Comparison of ENCODE assay signal across 23 cellular contexts in the genomic region with DNA sequence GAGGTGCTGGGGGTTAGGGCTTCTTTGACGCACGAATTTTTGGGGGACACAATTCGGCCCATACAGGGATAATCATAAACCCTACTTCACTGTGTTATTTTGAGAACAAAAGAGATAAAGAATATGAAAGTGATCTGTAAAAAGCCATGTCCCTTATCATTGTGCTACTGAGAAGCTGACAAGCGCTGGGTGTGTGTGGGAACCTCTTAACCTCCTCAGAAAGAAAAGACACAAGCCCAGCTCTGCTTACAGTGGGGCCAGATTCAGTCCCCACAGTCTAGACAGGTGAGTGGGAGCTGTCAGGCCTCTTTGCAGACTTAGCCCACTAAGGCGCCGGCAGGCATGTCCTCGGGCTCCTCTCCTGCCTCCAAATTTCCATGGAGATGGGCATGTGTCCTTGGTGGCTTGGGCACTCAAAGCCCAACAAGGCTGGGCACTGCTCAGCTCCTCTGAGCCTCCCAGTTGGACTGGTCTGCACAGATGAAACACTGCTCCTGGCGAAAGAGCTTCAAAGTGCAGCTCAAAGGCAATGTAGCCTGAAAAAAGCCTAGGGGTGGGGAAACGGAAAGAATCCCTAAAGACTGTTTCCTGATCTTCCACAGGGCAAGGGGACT.
A peak's percentile ranks its signal among the peaks of the same experiment; 100 is the strongest.
DNase-seq lines count a peak whose midpoint lies in the region; ATAC-seq, FAIRE-seq and TF ChIP-seq lines count a peak whose summit lies in the region.
"Had no signal": no experiment of that assay in that cellular context is flagged by ENCODE, and none has a peak within 500 bp of the region (broad histone marks: within the 10 kb centered on the region; RNA-seq: fewer than 3 reads in every experiment).

No MANE protein-coding gene starts in this region.

- 72% methylated on average over 9 of the region's 9 CpGs for WGBS in right cardiac atrium
- WGBS in K562 (ENCODE audit: insufficient coverage, low coverage, missing lambda C conversion rate) = 0% methylated on average over 9 of the region's 9 CpGs
- WGBS in hepatocyte (ENCODE audit: low lambda C conversion rate, missing lambda C conversion rate) = 92% methylated on average over 9 of the region's 9 CpGs

- no peaks in the 10 kb centered on the region for H3K9me2 ChIP-seq in hepatocyte (replicated peaks; ENCODE audit: insufficient read depth)

- in situ Hi-C loops in K562 (cut with MboI) = no loop called here

- peaks cover 4% of the 10 kb centered on the region for H3K27me3 Mint-ChIP-seq in type B pancreatic cell
- H3K27me3 Mint-ChIP-seq: CD4-positive, alpha-beta T cell had no signal

- peak; percentile 45 to 48 for ATAC-seq in right cardiac atrium
- no peak for ATAC-seq in Right ventricle myocardium inferior
- ATAC-seq in K562 = peak; percentile 51; the same call in 2 of the 3 replicates
- no peak for ATAC-seq in GM18870 (IDR thresholded peaks at IDR 0.05; ENCODE audit: unreplicated experiment)
- ATAC-seq: GM23338 had no signal

- no peaks in the 10 kb centered on the region for H3K9me1 ChIP-seq in K562 (ENCODE audit: control insufficient read depth, insufficient read depth, low read length)

- no peaks in the 10 kb centered on the region for H3K4me1 Mint-ChIP-seq in type B pancreatic cell (ENCODE audit: unreplicated experiment)
- H3K4me1 Mint-ChIP-seq: GM23338 had no signal

- peaks cover 4% of the 10 kb centered on the region for H3K36me3 Mint-ChIP-seq in type B pancreatic cell

- H3K4me2 ChIP-seq in K562 (ENCODE audit: insufficient read depth, low read length) (no peak overlapping the region), hepatocyte (no peak overlapping the region)
- H3K4me2 ChIP-seq: GM23338 had no signal

- DNase-seq in right cardiac atrium (no peak), Right ventricle myocardium inferior (ENCODE audit: missing footprints) (no peak), K562 (ENCODE audit: extremely low read depth in 1 of 4, low spot score in 3 of 4) (no peak), medulla oblongata (ENCODE audit: extremely low spot score) (peak; percentile 42), type B pancreatic cell (ENCODE audit: extremely low spot score, unreplicated experiment) (peak; percentile 42), NCI-H510A treated with DMSO at 0.1 percent for 48 hours (lab: John Stamatoyannopoulos, UW) (no peak), hepatocyte (ENCODE audit: low spot score) (no peak)
- DNase-seq: AML-193; CD4-positive, alpha-beta T cell; DMS153; DMS79; GDM1; HCEC 1CT; HFFc6; IMR-90 had no signal

- TF ChIP-seq RAD21 in K562 (CRISPR knock-in tag; conservative IDR thresholded peaks at IDR 0.05 in 1 of 2, IDR thresholded peaks at IDR 0.05 in 1 of 2) = no peak

- H3K9me3 Mint-ChIP-seq in type B pancreatic cell = no peaks in the 10 kb centered on the region
- H3K9me3 Mint-ChIP-seq: CD4-positive, alpha-beta T cell; GM23338; HFFc6 had no signal

- H3K4me3 ChIP-seq in right cardiac atrium (ENCODE audit: low read length) (no peak overlapping the region), K562 (no peak overlapping the region), hepatocyte (no peak overlapping the region)
- H3K4me3 ChIP-seq: GM23338 had no signal

- H2AFZ ChIP-seq in K562 (ENCODE audit: low read depth, low read length) = no peak overlapping the region
- no peak overlapping the region for H2AFZ ChIP-seq in hepatocyte
- H2AFZ ChIP-seq: GM23338 had no signal

- H3K27ac ChIP-seq in right cardiac atrium (ENCODE audit: low read length) = no peak overlapping the region
- no peak overlapping the region for H3K27ac ChIP-seq in K562 (ENCODE audit: extremely low read depth, low read depth, low read length)
- H3K27ac ChIP-seq in hepatocyte = no peak overlapping the region
- H3K27ac ChIP-seq: C4-2B had no signal

- no peak overlapping the region for H3K9ac ChIP-seq in K562 (ENCODE audit: insufficient read depth in 1 of 2, low read depth in 2 of 2, low read length in 2 of 2)

- no peak for FAIRE-seq in K562 (lab: Jason Lieb, UNC)
- FAIRE-seq: A204.1, GM12892, GM18507, H54, HTR-8/SVneo had no signal

- no peaks in the 10 kb centered on the region for H3K9me3 ChIP-seq in right cardiac atrium (ENCODE audit: control insufficient read depth, low read length)
- no peaks in the 10 kb centered on the region for H3K9me3 ChIP-seq in K562 (replicated peaks; ENCODE audit: control insufficient read depth, insufficient read depth, low read depth, low read length)
- H3K9me3 ChIP-seq in hepatocyte (ENCODE audit: low read depth) = no peaks in the 10 kb centered on the region

- intact Hi-C loops in right cardiac atrium (cut with DNase I) = no loop called here
- intact Hi-C loops in Right ventricle myocardium inferior (cut with DNase I) = no loop called here
- intact Hi-C loops in K562 (cut with micrococcal nuclease) = no loop called here

- H3K36me3 ChIP-seq in K562 (ENCODE audit: control insufficient read depth, insufficient read depth, low read length) = no peaks in the 10 kb centered on the region
- no peaks in the 10 kb centered on the region for H3K36me3 ChIP-seq in hepatocyte (replicated peaks; ENCODE audit: insufficient read depth, low read depth)

- no peak for TF ChIP-seq CTCF in K562 (IDR thresholded peaks at IDR 0.05 in 2 of 3, conservative IDR thresholded peaks at IDR 0.05 in 1 of 3; ENCODE audit: insufficient read depth in 2 of 3, low read depth in 1 of 3, low read length in 3 of 3)
- no peak for TF ChIP-seq CTCF in type B pancreatic cell (conservative IDR thresholded peaks at IDR 0.05)
- no peak for TF ChIP-seq CTCF in hepatocyte (IDR thresholded peaks at IDR 0.05; ENCODE audit: poor library complexity)

- H3K4me3 Mint-ChIP-seq in type B pancreatic cell = no peak overlapping the region
- H3K4me3 Mint-ChIP-seq: CD4-positive, alpha-beta T cell; GM23338; HFFc6 had no signal

- no TSS peak for BruUV-seq in K562 (replicated peaks; lab: Mats Ljungman, UMichigan)

- H4K20me1 ChIP-seq in K562 (replicated peaks; ENCODE audit: control insufficient read depth, insufficient read depth, low read length) = no peaks in the 10 kb centered on the region; the same call in 1 of the 2 replicates
- H4K20me1 ChIP-seq in hepatocyte (ENCODE audit: insufficient read depth, poor library complexity, severe bottlenecking) = no peaks in the 10 kb centered on the region

- no peaks in the 10 kb centered on the region for H3K27me3 ChIP-seq in right cardiac atrium (ENCODE audit: control insufficient read depth, insufficient read depth)
- peaks cover 16 to 36% of the 10 kb centered on the region in 2 experiments; a peak in 3 of 5 replicates for H3K27me3 ChIP-seq in K562 (ENCODE audit: control insufficient read depth in 2 of 2, insufficient read depth in 2 of 2, low read length in 2 of 2)
- H3K27me3 ChIP-seq in hepatocyte = no peaks in the 10 kb centered on the region

- H3K79me2 ChIP-seq in K562 (ENCODE audit: control insufficient read depth, insufficient read depth, low read length) = no peaks in the 10 kb centered on the region
- no peaks in the 10 kb centered on the region for H3K79me2 ChIP-seq in hepatocyte

- no peak for TF ChIP-seq EP300 in K562 (IDR thresholded peaks at IDR 0.05; ENCODE audit: low read length)

- no peak for TF ChIP-seq POLR2A in K562 (conservative IDR thresholded peaks at IDR 0.05)

- CTCF ChIA-PET in K562 (lab: Yijun Ruan, JAX; ENCODE audit: low intra/inter-chr PET ratio) = no interaction called here

- POLR2A ChIA-PET in K562 (lab: Yijun Ruan, JAX) = interaction anchor here (0.7 to 0.8 kb wide), 2 partner anchors 8 to 17 kb away, joined by 3 read pairs; no protein-coding TSS in a partner anchor

- H3K4me1 ChIP-seq in right cardiac atrium (ENCODE audit: control insufficient read depth, insufficient read depth, low read length) (peaks cover 2% of the 10 kb centered on the region), K562 (replicated peaks in 1 of 2; ENCODE audit: control insufficient read depth in 2 of 2, insufficient read depth in 2 of 2, low read length in 2 of 2) (no peaks in the 10 kb centered on the region), hepatocyte (ENCODE audit: insufficient read depth) (peaks cover 6% of the 10 kb centered on the region)

- no peak overlapping the region for H3K27ac Mint-ChIP-seq in type B pancreatic cell
- H3K27ac Mint-ChIP-seq: CD4-positive, alpha-beta T cell; GM23338; HFFc6 had no signal

TF ChIP-seq in K562, 482 proteins besides CTCF, POLR2A, EP300 and RAD21 (continues in another document):
- TF ChIP-seq, protein P1, sequence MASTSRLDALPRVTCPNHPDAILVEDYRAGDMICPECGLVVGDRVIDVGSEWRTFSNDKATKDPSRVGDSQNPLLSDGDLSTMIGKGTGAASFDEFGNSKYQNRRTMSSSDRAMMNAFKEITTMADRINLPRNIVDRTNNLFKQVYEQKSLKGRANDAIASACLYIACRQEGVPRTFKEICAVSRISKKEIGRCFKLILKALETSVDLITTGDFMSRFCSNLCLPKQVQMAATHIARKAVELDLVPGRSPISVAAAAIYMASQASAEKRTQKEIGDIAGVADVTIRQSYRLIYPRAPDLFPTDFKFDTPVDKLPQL (IDR thresholded peaks at IDR 0.05; ENCODE audit: extremely low read depth, insufficient read length) = no peak
- no peak for TF ChIP-seq NR4A1 (CRISPR knock-in tag; IDR thresholded peaks at IDR 0.05)
- TF ChIP-seq NR4A1 (tag; IDR thresholded peaks at IDR 0.05) = no peak
- TF ChIP-seq, protein P2, sequence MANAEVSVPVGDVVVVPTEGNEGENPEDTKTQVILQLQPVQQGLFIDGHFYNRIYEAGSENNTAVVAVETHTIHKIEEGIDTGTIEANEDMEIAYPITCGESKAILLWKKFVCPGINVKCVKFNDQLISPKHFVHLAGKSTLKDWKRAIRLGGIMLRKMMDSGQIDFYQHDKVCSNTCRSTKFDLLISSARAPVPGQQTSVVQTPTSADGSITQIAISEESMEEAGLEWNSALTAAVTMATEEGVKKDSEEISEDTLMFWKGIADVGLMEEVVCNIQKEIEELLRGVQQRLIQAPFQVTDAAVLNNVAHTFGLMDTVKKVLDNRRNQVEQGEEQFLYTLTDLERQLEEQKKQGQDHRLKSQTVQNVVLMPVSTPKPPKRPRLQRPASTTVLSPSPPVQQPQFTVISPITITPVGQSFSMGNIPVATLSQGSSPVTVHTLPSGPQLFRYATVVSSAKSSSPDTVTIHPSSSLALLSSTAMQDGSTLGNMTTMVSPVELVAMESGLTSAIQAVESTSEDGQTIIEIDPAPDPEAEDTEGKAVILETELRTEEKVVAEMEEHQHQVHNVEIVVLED (CRISPR knock-in tag; IDR thresholded peaks at IDR 0.05) = no peak
- TF ChIP-seq, protein P3, sequence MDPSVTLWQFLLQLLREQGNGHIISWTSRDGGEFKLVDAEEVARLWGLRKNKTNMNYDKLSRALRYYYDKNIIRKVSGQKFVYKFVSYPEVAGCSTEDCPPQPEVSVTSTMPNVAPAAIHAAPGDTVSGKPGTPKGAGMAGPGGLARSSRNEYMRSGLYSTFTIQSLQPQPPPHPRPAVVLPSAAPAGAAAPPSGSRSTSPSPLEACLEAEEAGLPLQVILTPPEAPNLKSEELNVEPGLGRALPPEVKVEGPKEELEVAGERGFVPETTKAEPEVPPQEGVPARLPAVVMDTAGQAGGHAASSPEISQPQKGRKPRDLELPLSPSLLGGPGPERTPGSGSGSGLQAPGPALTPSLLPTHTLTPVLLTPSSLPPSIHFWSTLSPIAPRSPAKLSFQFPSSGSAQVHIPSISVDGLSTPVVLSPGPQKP (CRISPR knock-in tag; IDR thresholded peaks at IDR 0.05) = no peak
- no peak for TF ChIP-seq KDM2B (CRISPR knock-in tag; IDR thresholded peaks at IDR 0.05)

Comparison
In these comparisons a context has a peak if more than half of its experiments do, and no peak if none do; other contexts are left out.
1. ATAC-seq: peak in right cardiac atrium (2 of 2) and K562 (single experiment); none in Right ventricle myocardium inferior (single experiment) and GM18870 (single experiment).
2. DNase-seq: peak in medulla oblongata (single experiment) and type B pancreatic cell (single experiment); none in right cardiac atrium (0 of 3), Right ventricle myocardium inferior (single experiment), K562 (0 of 4), NCI-H510A treated with DMSO at 0.1 percent for 48 hours (single experiment) and hepatocyte (single experiment).